1 cellular context compared by ENCODE assay signal in the genomic region with DNA sequence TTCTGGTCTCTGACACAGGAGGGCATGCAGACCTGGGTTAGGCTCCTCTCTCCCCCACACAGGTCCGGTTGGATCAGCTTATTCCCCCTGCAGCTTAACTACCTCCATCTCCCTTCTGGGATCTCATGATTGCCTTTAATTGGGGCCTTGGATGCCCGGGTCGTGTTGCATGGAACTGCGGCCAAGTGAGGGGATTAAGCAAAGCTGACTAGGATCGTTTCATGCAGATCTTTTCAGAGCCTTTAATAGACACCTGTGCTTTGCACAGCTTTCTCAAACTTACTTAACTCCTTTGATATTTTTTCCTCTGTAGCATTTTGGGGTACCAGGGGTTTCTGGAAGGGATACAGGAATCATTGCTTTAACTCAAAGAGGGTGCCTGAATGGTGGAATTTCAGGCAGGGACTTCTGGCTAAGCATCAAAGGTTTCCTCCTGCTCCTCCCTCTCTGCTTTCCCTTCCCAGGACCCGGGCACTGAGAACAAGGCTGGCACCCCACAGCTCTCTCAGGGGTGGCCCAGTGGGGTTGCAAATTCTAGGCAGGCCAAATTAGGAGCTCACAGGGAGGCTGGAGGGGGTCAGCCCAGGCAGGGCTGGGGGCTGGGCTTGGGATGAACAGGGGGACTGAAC.
TF ChIP-seq lines count a peak whose summit lies in the region.

No MANE protein-coding gene starts in this region.

TF ChIP-seq in H1, 55 proteins besides CTCF, POLR2A, EP300 and RAD21:
- TF ChIP-seq, protein P1, sequence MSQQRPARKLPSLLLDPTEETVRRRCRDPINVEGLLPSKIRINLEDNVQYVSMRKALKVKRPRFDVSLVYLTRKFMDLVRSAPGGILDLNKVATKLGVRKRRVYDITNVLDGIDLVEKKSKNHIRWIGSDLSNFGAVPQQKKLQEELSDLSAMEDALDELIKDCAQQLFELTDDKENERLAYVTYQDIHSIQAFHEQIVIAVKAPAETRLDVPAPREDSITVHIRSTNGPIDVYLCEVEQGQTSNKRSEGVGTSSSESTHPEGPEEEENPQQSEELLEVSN (IDR thresholded peaks at IDR 0.05), result no peak
- TF ChIP-seq NRF1 (IDR thresholded peaks at IDR 0.05; ENCODE audit: low read depth, low read length) (no peak), YY1 (IDR thresholded peaks at IDR 0.05; ENCODE audit: low read depth, low read length) (no peak), PHF8 (conservative IDR thresholded peaks at IDR 0.05; ENCODE audit: low read depth, low read length) (no peak), SP1 (IDR thresholded peaks at IDR 0.05; ENCODE audit: low read depth, low read length) (no peak), ASH2L (IDR thresholded peaks at IDR 0.05; ENCODE audit: low read length) (no peak), KDM5A (IDR thresholded peaks at IDR 0.05; ENCODE audit: low read length) (no peak), GABPA (IDR thresholded peaks at IDR 0.05; ENCODE audit: borderline replicate concordance, insufficient read depth, low read length) (no peak), SIX5 (IDR thresholded peaks at IDR 0.05; ENCODE audit: low read depth, low read length) (no peak), SP4 (IDR thresholded peaks at IDR 0.05; ENCODE audit: low read length) (no peak), CTBP2 (IDR thresholded peaks at IDR 0.05; ENCODE audit: borderline replicate concordance, insufficient read depth, insufficient read length, low read length) (no peak), EZH2 (IDR thresholded peaks at IDR 0.05; ENCODE audit: low read depth, low read length, severe bottlenecking) (no peak), TCF12 (IDR thresholded peaks at IDR 0.05; ENCODE audit: low read depth, low read length) (no peak), JUND (IDR thresholded peaks at IDR 0.05; ENCODE audit: low read length) (no peak), HDAC2 (IDR thresholded peaks at IDR 0.05; ENCODE audit: borderline replicate concordance in 1 of 2, low read depth in 2 of 2, low read length in 2 of 2) (no peak), KDM4A (IDR thresholded peaks at IDR 0.05; ENCODE audit: low read depth, low read length, severe bottlenecking) (no peak)
- TF ChIP-seq, protein P2, sequence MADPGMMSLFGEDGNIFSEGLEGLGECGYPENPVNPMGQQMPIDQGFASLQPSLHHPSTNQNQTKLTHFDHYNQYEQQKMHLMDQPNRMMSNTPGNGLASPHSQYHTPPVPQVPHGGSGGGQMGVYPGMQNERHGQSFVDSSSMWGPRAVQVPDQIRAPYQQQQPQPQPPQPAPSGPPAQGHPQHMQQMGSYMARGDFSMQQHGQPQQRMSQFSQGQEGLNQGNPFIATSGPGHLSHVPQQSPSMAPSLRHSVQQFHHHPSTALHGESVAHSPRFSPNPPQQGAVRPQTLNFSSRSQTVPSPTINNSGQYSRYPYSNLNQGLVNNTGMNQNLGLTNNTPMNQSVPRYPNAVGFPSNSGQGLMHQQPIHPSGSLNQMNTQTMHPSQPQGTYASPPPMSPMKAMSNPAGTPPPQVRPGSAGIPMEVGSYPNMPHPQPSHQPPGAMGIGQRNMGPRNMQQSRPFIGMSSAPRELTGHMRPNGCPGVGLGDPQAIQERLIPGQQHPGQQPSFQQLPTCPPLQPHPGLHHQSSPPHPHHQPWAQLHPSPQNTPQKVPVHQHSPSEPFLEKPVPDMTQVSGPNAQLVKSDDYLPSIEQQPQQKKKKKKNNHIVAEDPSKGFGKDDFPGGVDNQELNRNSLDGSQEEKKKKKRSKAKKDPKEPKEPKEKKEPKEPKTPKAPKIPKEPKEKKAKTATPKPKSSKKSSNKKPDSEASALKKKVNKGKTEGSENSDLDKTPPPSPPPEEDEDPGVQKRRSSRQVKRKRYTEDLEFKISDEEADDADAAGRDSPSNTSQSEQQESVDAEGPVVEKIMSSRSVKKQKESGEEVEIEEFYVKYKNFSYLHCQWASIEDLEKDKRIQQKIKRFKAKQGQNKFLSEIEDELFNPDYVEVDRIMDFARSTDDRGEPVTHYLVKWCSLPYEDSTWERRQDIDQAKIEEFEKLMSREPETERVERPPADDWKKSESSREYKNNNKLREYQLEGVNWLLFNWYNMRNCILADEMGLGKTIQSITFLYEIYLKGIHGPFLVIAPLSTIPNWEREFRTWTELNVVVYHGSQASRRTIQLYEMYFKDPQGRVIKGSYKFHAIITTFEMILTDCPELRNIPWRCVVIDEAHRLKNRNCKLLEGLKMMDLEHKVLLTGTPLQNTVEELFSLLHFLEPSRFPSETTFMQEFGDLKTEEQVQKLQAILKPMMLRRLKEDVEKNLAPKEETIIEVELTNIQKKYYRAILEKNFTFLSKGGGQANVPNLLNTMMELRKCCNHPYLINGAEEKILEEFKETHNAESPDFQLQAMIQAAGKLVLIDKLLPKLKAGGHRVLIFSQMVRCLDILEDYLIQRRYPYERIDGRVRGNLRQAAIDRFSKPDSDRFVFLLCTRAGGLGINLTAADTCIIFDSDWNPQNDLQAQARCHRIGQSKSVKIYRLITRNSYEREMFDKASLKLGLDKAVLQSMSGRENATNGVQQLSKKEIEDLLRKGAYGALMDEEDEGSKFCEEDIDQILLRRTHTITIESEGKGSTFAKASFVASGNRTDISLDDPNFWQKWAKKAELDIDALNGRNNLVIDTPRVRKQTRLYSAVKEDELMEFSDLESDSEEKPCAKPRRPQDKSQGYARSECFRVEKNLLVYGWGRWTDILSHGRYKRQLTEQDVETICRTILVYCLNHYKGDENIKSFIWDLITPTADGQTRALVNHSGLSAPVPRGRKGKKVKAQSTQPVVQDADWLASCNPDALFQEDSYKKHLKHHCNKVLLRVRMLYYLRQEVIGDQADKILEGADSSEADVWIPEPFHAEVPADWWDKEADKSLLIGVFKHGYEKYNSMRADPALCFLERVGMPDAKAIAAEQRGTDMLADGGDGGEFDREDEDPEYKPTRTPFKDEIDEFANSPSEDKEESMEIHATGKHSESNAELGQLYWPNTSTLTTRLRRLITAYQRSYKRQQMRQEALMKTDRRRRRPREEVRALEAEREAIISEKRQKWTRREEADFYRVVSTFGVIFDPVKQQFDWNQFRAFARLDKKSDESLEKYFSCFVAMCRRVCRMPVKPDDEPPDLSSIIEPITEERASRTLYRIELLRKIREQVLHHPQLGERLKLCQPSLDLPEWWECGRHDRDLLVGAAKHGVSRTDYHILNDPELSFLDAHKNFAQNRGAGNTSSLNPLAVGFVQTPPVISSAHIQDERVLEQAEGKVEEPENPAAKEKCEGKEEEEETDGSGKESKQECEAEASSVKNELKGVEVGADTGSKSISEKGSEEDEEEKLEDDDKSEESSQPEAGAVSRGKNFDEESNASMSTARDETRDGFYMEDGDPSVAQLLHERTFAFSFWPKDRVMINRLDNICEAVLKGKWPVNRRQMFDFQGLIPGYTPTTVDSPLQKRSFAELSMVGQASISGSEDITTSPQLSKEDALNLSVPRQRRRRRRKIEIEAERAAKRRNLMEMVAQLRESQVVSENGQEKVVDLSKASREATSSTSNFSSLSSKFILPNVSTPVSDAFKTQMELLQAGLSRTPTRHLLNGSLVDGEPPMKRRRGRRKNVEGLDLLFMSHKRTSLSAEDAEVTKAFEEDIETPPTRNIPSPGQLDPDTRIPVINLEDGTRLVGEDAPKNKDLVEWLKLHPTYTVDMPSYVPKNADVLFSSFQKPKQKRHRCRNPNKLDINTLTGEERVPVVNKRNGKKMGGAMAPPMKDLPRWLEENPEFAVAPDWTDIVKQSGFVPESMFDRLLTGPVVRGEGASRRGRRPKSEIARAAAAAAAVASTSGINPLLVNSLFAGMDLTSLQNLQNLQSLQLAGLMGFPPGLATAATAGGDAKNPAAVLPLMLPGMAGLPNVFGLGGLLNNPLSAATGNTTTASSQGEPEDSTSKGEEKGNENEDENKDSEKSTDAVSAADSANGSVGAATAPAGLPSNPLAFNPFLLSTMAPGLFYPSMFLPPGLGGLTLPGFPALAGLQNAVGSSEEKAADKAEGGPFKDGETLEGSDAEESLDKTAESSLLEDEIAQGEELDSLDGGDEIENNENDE (IDR thresholded peaks at IDR 0.05; ENCODE audit: insufficient replicate concordance, low read length), result no peak
- TF ChIP-seq, protein P3, sequence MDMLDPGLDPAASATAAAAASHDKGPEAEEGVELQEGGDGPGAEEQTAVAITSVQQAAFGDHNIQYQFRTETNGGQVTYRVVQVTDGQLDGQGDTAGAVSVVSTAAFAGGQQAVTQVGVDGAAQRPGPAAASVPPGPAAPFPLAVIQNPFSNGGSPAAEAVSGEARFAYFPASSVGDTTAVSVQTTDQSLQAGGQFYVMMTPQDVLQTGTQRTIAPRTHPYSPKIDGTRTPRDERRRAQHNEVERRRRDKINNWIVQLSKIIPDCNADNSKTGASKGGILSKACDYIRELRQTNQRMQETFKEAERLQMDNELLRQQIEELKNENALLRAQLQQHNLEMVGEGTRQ (IDR thresholded peaks at IDR 0.05; ENCODE audit: low read length), result no peak
- TF ChIP-seq, protein P4, sequence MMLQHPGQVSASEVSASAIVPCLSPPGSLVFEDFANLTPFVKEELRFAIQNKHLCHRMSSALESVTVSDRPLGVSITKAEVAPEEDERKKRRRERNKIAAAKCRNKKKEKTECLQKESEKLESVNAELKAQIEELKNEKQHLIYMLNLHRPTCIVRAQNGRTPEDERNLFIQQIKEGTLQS (IDR thresholded peaks at IDR 0.05; ENCODE audit: insufficient read depth, low read depth, low read length), result no peak
